8 cellular contexts compared by ENCODE assay signal in genomic region chr4:184475096-184475461, GRCh38. TPM values are rescaled to one million over a fixed set of nuclear protein-coding genes. Genes with fewer than 3 reads are reported as not detected.
DNase-seq lines count a peak whose midpoint lies in the region; ATAC-seq, FAIRE-seq and TF ChIP-seq lines count a peak whose summit lies in the region.

No MANE protein-coding gene starts in this region.

- H3K4me3 Mint-ChIP-seq in activated CD8-positive, alpha-beta T cell treated with anti-CD3 and anti-CD28 coated beads, Interleukin-2, amount 10 ng/mL, durations not matched to agents 7 days and 5 days, result peak overlapping the region; percentile 99

- H3K9me3 ChIP-seq in Karpas-422 (ENCODE audit: low read length), result no peaks in the 10 kb centered on the region
- H3K9me3 ChIP-seq in endothelial cell of umbilical vein (replicated peaks; ENCODE audit: control insufficient read depth, insufficient read depth, low read length), result no peaks in the 10 kb centered on the region
- H3K9me3 ChIP-seq in mucosa of rectum (ENCODE audit: control insufficient read depth in 2 of 2, low read length in 2 of 2), result no peaks in the 10 kb centered on the region

- TSS peak; percentile 74 for BruUV-seq in endothelial cell of umbilical vein (replicated peaks; lab: Mats Ljungman, UMichigan)

- CTCF ChIA-PET in activated CD8-positive, alpha-beta T cell treated with anti-CD3 and anti-CD28 coated beads, Interleukin-2, amount 10 ng/mL, durations not matched to agents 7 days and 5 days (lab: Charles Lee), result interaction anchor here (0.7 to 3.6 kb wide), 9 partner anchors 31 to 211 kb away, joined by 3 to 15 read pairs (median 4); no protein-coding TSS in a partner anchor
- CTCF ChIA-PET in endothelial cell of umbilical vein (lab: Charles Lee), result interaction anchor here (0.9 to 2.9 kb wide), 10 partner anchors 14 to 259 kb away, joined by 3 to 40 read pairs (median 6); partner anchors contain the start of gene CENPU

- H3K36me3 ChIP-seq in Karpas-422 (ENCODE audit: insufficient read depth, low read length), result no peaks in the 10 kb centered on the region
- no peaks in the 10 kb centered on the region for H3K36me3 ChIP-seq in endothelial cell of umbilical vein (ENCODE audit: control insufficient read depth in 2 of 2, extremely low read depth in 1 of 2, insufficient read depth in 2 of 2, low read length in 2 of 2)
- H3K36me3 ChIP-seq in mucosa of rectum (ENCODE audit: control insufficient read depth in 2 of 2, insufficient read depth in 2 of 2, low read length in 2 of 2), result no peaks in the 10 kb centered on the region

- H3K27ac Mint-ChIP-seq in activated CD8-positive, alpha-beta T cell treated with anti-CD3 and anti-CD28 coated beads, Interleukin-2, amount 10 ng/mL, durations not matched to agents 7 days and 5 days, result peak overlapping the region; percentile 99

- H3K4me1 Mint-ChIP-seq in activated CD8-positive, alpha-beta T cell treated with anti-CD3 and anti-CD28 coated beads, Interleukin-2, amount 10 ng/mL, durations not matched to agents 7 days and 5 days (ENCODE audit: low read depth), result peaks cover 55% of the 10 kb centered on the region

- H3K9me2 ChIP-seq in Karpas-422 (replicated peaks; ENCODE audit: insufficient read depth, low read length), result no peaks in the 10 kb centered on the region

- intact Hi-C loops in endothelial cell of umbilical vein (cut with micrococcal nuclease), result loop anchor here (10.0 kb wide), 1 partner anchor 350 kb away; the partner anchor contains the start of gene ACSL1

- H3K4me2 ChIP-seq in Karpas-422 (ENCODE audit: low read depth, low read length, poor library complexity, severe bottlenecking), result peak overlapping the region; percentile 84
- peak overlapping the region; percentile 73 for H3K4me2 ChIP-seq in endothelial cell of umbilical vein (ENCODE audit: insufficient read depth, low read length)

- TF ChIP-seq POLR2A in endothelial cell of umbilical vein (IDR thresholded peaks at IDR 0.05; ENCODE audit: low read depth, low read length), result no peak

- dilution Hi-C loops in endothelial cell of umbilical vein (cut with MboI; ENCODE audit: extremely low pct_ligation_motif_present, low sequenced_read_pairs), result no loop called here

- H3K4me3 ChIP-seq in Karpas-422 (ENCODE audit: low read length) (peak overlapping the region; percentile 85), endothelial cell of umbilical vein (replicated peaks in 1 of 3; ENCODE audit: insufficient read depth in 1 of 3, low read depth in 1 of 3, low read length in 3 of 3) (peak overlapping the region; percentile 73 to 86 (median 77)), mucosa of rectum (ENCODE audit: low read length in 2 of 2) (peak overlapping the region; percentile 98 to 99)

- no peak for TF ChIP-seq CTCF in endothelial cell of umbilical vein (IDR thresholded peaks at IDR 0.05; ENCODE audit: extremely low read depth in 1 of 2, insufficient read depth in 1 of 2, low read depth in 1 of 2, low read length in 2 of 2)

- peaks cover 46% of the 10 kb centered on the region for H3K36me3 Mint-ChIP-seq in activated CD8-positive, alpha-beta T cell treated with anti-CD3 and anti-CD28 coated beads, Interleukin-2, amount 10 ng/mL, durations not matched to agents 7 days and 5 days (ENCODE audit: low read depth)

- H3K27me3 ChIP-seq in Karpas-422 (ENCODE audit: low read length) (no peaks in the 10 kb centered on the region), endothelial cell of umbilical vein (ENCODE audit: control insufficient read depth in 2 of 2, insufficient read depth in 2 of 2, low read length in 2 of 2) (no peaks in the 10 kb centered on the region), mucosa of rectum (ENCODE audit: control insufficient read depth in 2 of 2, insufficient read depth in 2 of 2, low read length in 2 of 2) (no peaks in the 10 kb centered on the region)

- peaks cover 41% of the 10 kb centered on the region for H3K79me2 ChIP-seq in Karpas-422 (ENCODE audit: low read length)
- H3K79me2 ChIP-seq in endothelial cell of umbilical vein (ENCODE audit: control insufficient read depth, insufficient read depth, low read length), result peaks cover 42% of the 10 kb centered on the region

- H3K9me3 Mint-ChIP-seq in activated CD8-positive, alpha-beta T cell treated with anti-CD3 and anti-CD28 coated beads, Interleukin-2, amount 10 ng/mL, durations not matched to agents 7 days and 5 days (ENCODE audit: insufficient read depth), result no peaks in the 10 kb centered on the region

- H3K9me1 ChIP-seq in endothelial cell of umbilical vein (replicated peaks; ENCODE audit: control insufficient read depth, extremely low read depth, insufficient read depth, low read length), result no peaks in the 10 kb centered on the region

- H3K27me3 Mint-ChIP-seq in activated CD8-positive, alpha-beta T cell treated with anti-CD3 and anti-CD28 coated beads, Interleukin-2, amount 10 ng/mL, durations not matched to agents 7 days and 5 days (ENCODE audit: low read depth), result no peaks in the 10 kb centered on the region

- H3K4me1 ChIP-seq in Karpas-422 (ENCODE audit: low read length), result peaks cover 30% of the 10 kb centered on the region
- peaks cover 26% of the 10 kb centered on the region for H3K4me1 ChIP-seq in endothelial cell of umbilical vein (ENCODE audit: control insufficient read depth, extremely low read depth, insufficient read depth, low read length)
- peaks cover 25 to 37% of the 10 kb centered on the region in 2 donors for H3K4me1 ChIP-seq in mucosa of rectum (ENCODE audit: control insufficient read depth in 2 of 2, insufficient read depth in 2 of 2, low read length in 2 of 2)

- H2AFZ ChIP-seq in Karpas-422 (ENCODE audit: low read length) (no peak overlapping the region), endothelial cell of umbilical vein (ENCODE audit: low read depth, low read length) (peak overlapping the region; percentile 45)

- peak overlapping the region; percentile 87 for H3K9ac ChIP-seq in Karpas-422 (ENCODE audit: low read length)
- H3K9ac ChIP-seq in endothelial cell of umbilical vein (replicated peaks; ENCODE audit: extremely low read depth, insufficient read depth, low read length), result peak overlapping the region; percentile 79
- H3K9ac ChIP-seq in mucosa of rectum (ENCODE audit: low read depth in 1 of 2, low read length in 2 of 2), result peak overlapping the region; percentile 97 to 100

- peak; percentile 10 for ATAC-seq in GM21723 (IDR thresholded peaks at IDR 0.05; ENCODE audit: unreplicated experiment)
- peak; percentile 22 for ATAC-seq in activated CD8-positive, alpha-beta T cell treated with anti-CD3 and anti-CD28 coated beads, Interleukin-2, amount 10 ng/mL, durations not matched to agents 7 days and 5 days

- H4K20me1 ChIP-seq in Karpas-422 (ENCODE audit: insufficient read depth, low read depth, low read length) (no peaks in the 10 kb centered on the region), endothelial cell of umbilical vein (replicated peaks; ENCODE audit: control insufficient read depth, extremely low read depth, insufficient read depth, low read length) (no peaks in the 10 kb centered on the region)

- H3K27ac ChIP-seq in Karpas-422 (ENCODE audit: low read length), result peak overlapping the region; percentile 62
- peak overlapping the region; percentile 82 for H3K27ac ChIP-seq in endothelial cell of umbilical vein (ENCODE audit: insufficient read depth, low read depth, low read length)
- H3K27ac ChIP-seq in mucosa of rectum (ENCODE audit: low read depth in 2 of 2, low read length in 2 of 2), result peak overlapping the region; percentile 97 to 98

- peak; percentile 30 for DNase-seq in GM04504 (ENCODE audit: low read depth)
- peak; percentile 68 for DNase-seq in Karpas-422
- peak; percentile 64 for DNase-seq in activated CD8-positive, alpha-beta T cell treated with anti-CD3 and anti-CD28 coated beads, Interleukin-2, amount 10 ng/mL, durations not matched to agents 7 days and 5 days
- DNase-seq in endothelial cell of umbilical vein (ENCODE audit: low read depth, low spot score), result peak; percentile 54
- DNase-seq in stimulated activated naive CD4-positive, alpha-beta T cell treated with Interleukin-2 at 50 U/mL for 16 hours (lab: John Stamatoyannopoulos, UW), result peak; percentile 67
- no peak for DNase-seq in DMS153 (lab: John Stamatoyannopoulos, UW)

- peak; percentile 42 for FAIRE-seq in endothelial cell of umbilical vein (lab: Jason Lieb, UNC)

- POLR2A ChIA-PET in activated CD8-positive, alpha-beta T cell treated with anti-CD3 and anti-CD28 coated beads, Interleukin-2, amount 10 ng/mL, durations not matched to agents 7 days and 5 days (lab: Charles Lee), result interaction anchor here (0.6 to 3.9 kb wide), 38 partner anchors 9 to 259 kb away, joined by 3 to 129 read pairs (median 6); partner anchors contain the start of genes CASP3, CENPU and PRIMPOL
- POLR2A ChIA-PET in endothelial cell of umbilical vein (lab: Charles Lee), result interaction anchor here (0.6 to 1.6 kb wide), 5 partner anchors 60 to 211 kb away, joined by 3 to 10 read pairs (median 6); partner anchors contain the start of genes CASP3 and PRIMPOL

TF ChIP-seq in endothelial cell of umbilical vein, 7 proteins besides CTCF, POLR2A, EP300 and RAD21:
- no peak for TF ChIP-seq JUN (IDR thresholded peaks at IDR 0.05; ENCODE audit: borderline replicate concordance, insufficient read depth, insufficient read length, low read depth)
- TF ChIP-seq POLR2AphosphoS5 (IDR thresholded peaks at IDR 0.05; ENCODE audit: insufficient read depth, low read depth, low read length), result no peak
- TF ChIP-seq, protein P1, sequence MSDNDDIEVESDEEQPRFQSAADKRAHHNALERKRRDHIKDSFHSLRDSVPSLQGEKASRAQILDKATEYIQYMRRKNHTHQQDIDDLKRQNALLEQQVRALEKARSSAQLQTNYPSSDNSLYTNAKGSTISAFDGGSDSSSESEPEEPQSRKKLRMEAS (IDR thresholded peaks at IDR 0.05; ENCODE audit: insufficient read depth, insufficient read length), result no peak
- TF ChIP-seq FOS (IDR thresholded peaks at IDR 0.05; ENCODE audit: borderline replicate concordance, insufficient read depth, low read length), result no peak
- TF ChIP-seq EZH2 (IDR thresholded peaks at IDR 0.05; ENCODE audit: borderline replicate concordance, low read depth, low read length, severe bottlenecking), result no peak
- no peak for TF ChIP-seq MYC (IDR thresholded peaks at IDR 0.05; ENCODE audit: low read depth, low read length)
- TF ChIP-seq GATA2 (IDR thresholded peaks at IDR 0.05; ENCODE audit: insufficient read depth, insufficient read length, low read depth, low read length), result no peak

RNA-seq across cellular contexts. Expression of gene IRF2, which starts 0.7 kb away (rescaled TPM):
- 29.8 and 35.5 TPM in 2 replicates for total RNA-seq in Karpas-422 (2014; rRNA removed; shearing (Covaris generic); ENCODE audit: low replicate concordance)
- total RNA-seq in activated CD8-positive, alpha-beta T cell treated with anti-CD3 and anti-CD28 coated beads, Interleukin-2, amount 10 ng/mL, durations not matched to agents 7 days and 5 days, result 10 to 100 TPM; 59.7 to 65.3 TPM
- 24.6 and 27.6 TPM in 2 replicates for total RNA-seq in endothelial cell of umbilical vein
- polyA plus RNA-seq in endothelial cell of umbilical vein, result 25.8 and 26.9 TPM in 2 replicates
- 23.0 and 25.0 TPM in 2 replicates for polyA plus RNA-seq in endothelial cell of umbilical vein (2011; cell fraction: cytosol; rRNA removed)
- 23.1 and 24.0 TPM in 2 replicates for polyA plus RNA-seq in endothelial cell of umbilical vein (2011; cell fraction: nucleus; rRNA removed)
- 16.1 and 16.2 TPM in 2 replicates for polyA plus RNA-seq in endothelial cell of umbilical vein (2012)
- polyA minus RNA-seq in endothelial cell of umbilical vein, result 30.9 and 32.6 TPM in 2 replicates
- polyA minus RNA-seq in endothelial cell of umbilical vein (2011; cell fraction: cytosol; rRNA and poly(A)+ RNA removed), result 15.4 TPM
- 16.3 and 16.8 TPM in 2 replicates for polyA minus RNA-seq in endothelial cell of umbilical vein (2011; cell fraction: nucleus; rRNA and poly(A)+ RNA removed)
